In the genomic region with DNA sequence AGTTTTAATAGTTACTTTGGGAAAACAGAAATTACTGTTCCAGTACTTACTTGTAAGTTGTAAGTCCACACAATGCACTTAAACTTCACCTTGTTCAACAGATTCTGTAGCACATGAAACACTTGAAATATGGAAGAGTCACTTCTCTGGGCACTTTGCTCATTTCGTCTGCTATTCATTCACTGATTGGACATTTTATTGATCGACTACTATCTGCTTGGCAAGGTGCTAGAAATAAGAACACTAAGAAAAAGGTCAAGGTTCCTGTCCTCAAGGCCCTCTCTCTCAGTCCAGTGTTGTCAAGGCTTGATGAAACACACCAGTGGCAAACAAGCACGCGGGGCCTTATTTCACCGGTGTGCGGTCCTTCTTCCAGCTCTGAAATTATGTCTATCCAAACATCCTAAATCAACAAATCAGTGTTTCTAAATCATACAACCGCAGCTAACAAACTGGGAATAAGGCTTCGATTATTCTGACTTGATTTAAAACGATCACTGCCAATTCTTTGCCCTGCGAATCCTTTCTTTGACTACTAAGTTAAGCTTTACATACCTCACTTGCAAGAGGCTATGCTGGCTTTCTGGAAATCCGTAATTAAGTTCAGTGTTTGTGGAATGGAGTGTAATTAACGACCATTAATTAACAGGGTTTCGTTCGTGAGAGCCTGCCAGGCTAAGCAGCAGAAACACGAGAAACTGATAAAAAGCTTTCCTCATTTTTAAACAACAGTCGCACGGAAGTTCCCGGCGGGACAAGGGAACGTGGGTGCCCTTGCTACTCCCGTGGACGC, we compare ENCODE assay signal across 1 cellular context.
TF ChIP-seq lines count a peak whose summit lies in the region.

No MANE protein-coding gene starts in this region.

TF ChIP-seq in SK-N-SH treated with all-trans-retinoic acid at 6 μM for 48 hours, 23 proteins besides CTCF, POLR2A, EP300 and RAD21 (continued from another document):
- TF ChIP-seq, protein P1, sequence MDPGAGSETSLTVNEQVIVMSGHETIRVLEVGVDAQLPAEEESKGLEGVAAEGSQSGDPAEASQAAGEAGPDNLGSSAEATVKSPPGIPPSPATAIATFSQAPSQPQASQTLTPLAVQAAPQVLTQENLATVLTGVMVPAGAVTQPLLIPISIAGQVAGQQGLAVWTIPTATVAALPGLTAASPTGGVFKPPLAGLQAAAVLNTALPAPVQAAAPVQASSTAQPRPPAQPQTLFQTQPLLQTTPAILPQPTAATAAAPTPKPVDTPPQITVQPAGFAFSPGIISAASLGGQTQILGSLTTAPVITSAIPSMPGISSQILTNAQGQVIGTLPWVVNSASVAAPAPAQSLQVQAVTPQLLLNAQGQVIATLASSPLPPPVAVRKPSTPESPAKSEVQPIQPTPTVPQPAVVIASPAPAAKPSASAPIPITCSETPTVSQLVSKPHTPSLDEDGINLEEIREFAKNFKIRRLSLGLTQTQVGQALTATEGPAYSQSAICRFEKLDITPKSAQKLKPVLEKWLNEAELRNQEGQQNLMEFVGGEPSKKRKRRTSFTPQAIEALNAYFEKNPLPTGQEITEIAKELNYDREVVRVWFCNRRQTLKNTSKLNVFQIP (CRISPR knock-in tag; IDR thresholded peaks at IDR 0.05; ENCODE audit: borderline replicate concordance, low read depth) = no peak
- no peak for TF ChIP-seq OSR1 (CRISPR knock-in tag; IDR thresholded peaks at IDR 0.05)
- no peak for TF ChIP-seq ARNTL (CRISPR knock-in tag; IDR thresholded peaks at IDR 0.05; ENCODE audit: borderline replicate concordance, low read depth)
- TF ChIP-seq ZNF8 (CRISPR knock-in tag; IDR thresholded peaks at IDR 0.05) = no peak
- no peak for TF ChIP-seq CSDC2 (CRISPR knock-in tag; IDR thresholded peaks at IDR 0.05)
- TF ChIP-seq, protein P2, sequence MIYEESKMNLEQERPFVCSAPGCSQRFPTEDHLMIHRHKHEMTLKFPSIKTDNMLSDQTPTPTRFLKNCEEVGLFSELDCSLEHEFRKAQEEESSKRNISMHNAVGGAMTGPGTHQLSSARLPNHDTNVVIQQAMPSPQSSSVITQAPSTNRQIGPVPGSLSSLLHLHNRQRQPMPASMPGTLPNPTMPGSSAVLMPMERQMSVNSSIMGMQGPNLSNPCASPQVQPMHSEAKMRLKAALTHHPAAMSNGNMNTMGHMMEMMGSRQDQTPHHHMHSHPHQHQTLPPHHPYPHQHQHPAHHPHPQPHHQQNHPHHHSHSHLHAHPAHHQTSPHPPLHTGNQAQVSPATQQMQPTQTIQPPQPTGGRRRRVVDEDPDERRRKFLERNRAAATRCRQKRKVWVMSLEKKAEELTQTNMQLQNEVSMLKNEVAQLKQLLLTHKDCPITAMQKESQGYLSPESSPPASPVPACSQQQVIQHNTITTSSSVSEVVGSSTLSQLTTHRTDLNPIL (CRISPR knock-in tag; IDR thresholded peaks at IDR 0.05; ENCODE audit: low read depth) = no peak
TF ChIP-seq in SK-N-SH treated with all-trans-retinoic acid at 6 μM for 48 hours: peak in this region for 0.
